Comparison of ENCODE assay signal across 16 cellular contexts in the genomic region with DNA sequence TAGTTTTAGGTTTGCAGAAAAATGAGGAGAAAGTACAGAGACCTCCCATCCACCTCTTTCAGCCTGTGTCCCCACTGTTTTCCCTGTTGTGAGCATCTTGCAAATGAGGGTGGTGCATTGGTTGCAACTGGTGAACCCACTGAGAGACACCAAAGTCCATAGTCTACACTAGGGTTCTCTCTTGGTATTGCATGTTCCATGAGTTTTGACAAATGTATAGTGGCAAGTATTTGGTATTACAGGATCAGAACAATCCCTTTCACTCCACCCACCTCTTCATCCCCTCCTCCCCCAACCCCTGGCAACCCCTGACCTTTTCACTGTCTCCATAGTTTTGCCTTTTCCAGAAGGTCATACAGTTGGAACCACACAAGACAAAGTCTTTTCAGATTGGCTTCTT. TPM values are rescaled to one million over a fixed set of nuclear protein-coding genes. Genes with fewer than 3 reads are reported as not detected.
DNase-seq lines count a peak whose midpoint lies in the region; ATAC-seq and TF ChIP-seq lines count a peak whose summit lies in the region.
"Had no signal": no experiment of that assay in that cellular context is flagged by ENCODE, and none has a peak within 500 bp of the region (broad histone marks: within the 10 kb centered on the region; RNA-seq: fewer than 3 reads in every experiment).

No MANE protein-coding gene starts in this region.

- DNase-seq in CD4-positive, CD25-positive, alpha-beta regulatory T cell: no peak
- DNase-seq in CD8-positive, alpha-beta T cell: no peak
- DNase-seq in activated CD8-positive, alpha-beta T cell treated with anti-CD3 and anti-CD28 coated beads for 36 hours: no peak
- DNase-seq in natural killer cell: no peak
- DNase-seq in midbrain (lab: John Stamatoyannopoulos, UW): no peak
- no peak for DNase-seq in stimulated activated CD4-positive, alpha-beta T cell treated with anti-CD3 and anti-CD28 coated beads, Interleukin-4, amount 100 ng/mL, for 1 hour
- no peak for DNase-seq in spleen
- DNase-seq: DND-41; HCEC 1CT; MV-4-11; NCI-H1417 treated with DMSO at 0.1 percent for 48 hours; NCI-H1930; NCI-H446; NK-92 treated with Interleukin-12 subunit alpha and Interleukin-12 subunit beta, amount 100 ng/mL, for 24 hours; SHP77 treated with DMSO at 0.1 percent for 48 hours had no signal

- H3K9me3 ChIP-seq in CD4-positive, CD25-positive, alpha-beta regulatory T cell (ENCODE audit: control insufficient read depth in 2 of 2, low read length in 2 of 2): no peaks in the 10 kb centered on the region
- no peaks in the 10 kb centered on the region for H3K9me3 ChIP-seq in CD8-positive, alpha-beta T cell (ENCODE audit: low read length)
- H3K9me3 ChIP-seq in spleen: no peaks in the 10 kb centered on the region

- TF ChIP-seq CTCF in CD8-positive, alpha-beta T cell (IDR thresholded peaks at IDR 0.05): no peak
- no peak for TF ChIP-seq CTCF in activated CD8-positive, alpha-beta T cell treated with anti-CD3 and anti-CD28 coated beads for 36 hours (IDR thresholded peaks at IDR 0.05)
- TF ChIP-seq CTCF in natural killer cell (IDR thresholded peaks at IDR 0.05) (no peak), spleen (IDR thresholded peaks at IDR 0.05 in 8 of 11, conservative IDR thresholded peaks at IDR 0.05 in 3 of 11) (no peak)

- POLR2A ChIA-PET in CD8-positive, alpha-beta T cell (lab: Charles Lee): interaction anchor here (0.9 kb wide), 1 partner anchor 31 kb away, joined by 5 read pairs; no protein-coding TSS in a partner anchor
- POLR2A ChIA-PET in activated CD8-positive, alpha-beta T cell treated with anti-CD3 and anti-CD28 coated beads for 36 hours (lab: Charles Lee): no interaction called here

- TF ChIP-seq POLR2A in spleen (IDR thresholded peaks at IDR 0.05): no peak

- H3K36me3 ChIP-seq in CD4-positive, CD25-positive, alpha-beta regulatory T cell (ENCODE audit: control insufficient read depth, insufficient read depth, low read length): peaks cover 66% of the 10 kb centered on the region
- H3K36me3 ChIP-seq in CD8-positive, alpha-beta T cell (ENCODE audit: insufficient read depth, low read length): no peaks in the 10 kb centered on the region
- H3K36me3 ChIP-seq in spleen: peaks cover 0 to 12% (median 0%) of the 10 kb centered on the region in 6 donors

- H3K27me3 ChIP-seq in CD4-positive, CD25-positive, alpha-beta regulatory T cell (ENCODE audit: control insufficient read depth, insufficient read depth, low read length): no peaks in the 10 kb centered on the region
- H3K27me3 ChIP-seq in CD8-positive, alpha-beta T cell (ENCODE audit: insufficient read depth, low read length): no peaks in the 10 kb centered on the region
- no peaks in the 10 kb centered on the region for H3K27me3 ChIP-seq in spleen (replicated peaks in 1 of 7)

- peak overlapping the region in 1 of 4 donors; percentile 16 for H3K4me3 Mint-ChIP-seq in CD4-positive, CD25-positive, alpha-beta regulatory T cell
- no peak overlapping the region for H3K4me3 Mint-ChIP-seq in CD8-positive, alpha-beta T cell
- H3K4me3 Mint-ChIP-seq in activated CD8-positive, alpha-beta T cell treated with anti-CD3 and anti-CD28 coated beads for 36 hours: no peak overlapping the region
- H3K4me3 Mint-ChIP-seq in natural killer cell: peak overlapping the region; percentile 84

- CTCF ChIA-PET in CD8-positive, alpha-beta T cell (lab: Charles Lee): no interaction called here
- CTCF ChIA-PET in activated CD8-positive, alpha-beta T cell treated with anti-CD3 and anti-CD28 coated beads for 36 hours (lab: Charles Lee): interaction anchor here (1.6 kb wide), 1 partner anchor 23 kb away, joined by 5 read pairs; no protein-coding TSS in a partner anchor

- ATAC-seq in CD4-positive, CD25-positive, alpha-beta regulatory T cell (ENCODE audit: low read depth in 2 of 2): no peak
- ATAC-seq in CD8-positive, alpha-beta T cell: peak; percentile 58
- ATAC-seq in activated CD8-positive, alpha-beta T cell treated with anti-CD3 and anti-CD28 coated beads for 36 hours: peak; percentile 64
- peak; percentile 36 to 45 (median 43) for ATAC-seq in natural killer cell

- peaks cover 0 to 1% (median 0%) of the 10 kb centered on the region in 7 donors for H3K9me3 Mint-ChIP-seq in CD4-positive, CD25-positive, alpha-beta regulatory T cell
- no peaks in the 10 kb centered on the region for H3K9me3 Mint-ChIP-seq in CD8-positive, alpha-beta T cell
- peaks cover 12% of the 10 kb centered on the region for H3K9me3 Mint-ChIP-seq in activated CD8-positive, alpha-beta T cell treated with anti-CD3 and anti-CD28 coated beads for 36 hours
- H3K9me3 Mint-ChIP-seq in natural killer cell: no peaks in the 10 kb centered on the region

- H3K27me3 Mint-ChIP-seq in CD4-positive, CD25-positive, alpha-beta regulatory T cell: no peaks in the 10 kb centered on the region
- H3K27me3 Mint-ChIP-seq in CD8-positive, alpha-beta T cell (ENCODE audit: low read depth): no peaks in the 10 kb centered on the region
- H3K27me3 Mint-ChIP-seq in activated CD8-positive, alpha-beta T cell treated with anti-CD3 and anti-CD28 coated beads for 36 hours: no peaks in the 10 kb centered on the region
- no peaks in the 10 kb centered on the region for H3K27me3 Mint-ChIP-seq in natural killer cell (ENCODE audit: low read depth in 2 of 2)

- H3K27ac ChIP-seq in CD4-positive, CD25-positive, alpha-beta regulatory T cell (ENCODE audit: insufficient read depth, low read length, poor library complexity, severe bottlenecking): peak overlapping the region; percentile 30
- no peak overlapping the region for H3K27ac ChIP-seq in CD8-positive, alpha-beta T cell (ENCODE audit: low read depth, low read length)
- no peak overlapping the region for H3K27ac ChIP-seq in spleen
- H3K27ac ChIP-seq: HL-60 had no signal

- H3K27ac Mint-ChIP-seq in CD4-positive, CD25-positive, alpha-beta regulatory T cell: peak overlapping the region in 2 of 3 donors; percentile 33 to 47
- H3K27ac Mint-ChIP-seq in CD8-positive, alpha-beta T cell: peak overlapping the region; percentile 52
- H3K27ac Mint-ChIP-seq in activated CD8-positive, alpha-beta T cell treated with anti-CD3 and anti-CD28 coated beads for 36 hours: peak overlapping the region; percentile 28
- peak overlapping the region; percentile 96 to 98 for H3K27ac Mint-ChIP-seq in natural killer cell

- peaks cover 33% of the 10 kb centered on the region for H3K4me1 ChIP-seq in CD4-positive, CD25-positive, alpha-beta regulatory T cell (ENCODE audit: control insufficient read depth, insufficient read depth, low read length, poor library complexity, severe bottlenecking)
- H3K4me1 ChIP-seq in CD8-positive, alpha-beta T cell (ENCODE audit: insufficient read depth, low read length): peaks cover 36% of the 10 kb centered on the region
- H3K4me1 ChIP-seq in spleen: peaks cover 0 to 72% (median 20%) of the 10 kb centered on the region in 6 donors

- H3K36me3 Mint-ChIP-seq in CD4-positive, CD25-positive, alpha-beta regulatory T cell: peaks cover 56% of the 10 kb centered on the region
- peaks cover 79% of the 10 kb centered on the region for H3K36me3 Mint-ChIP-seq in CD8-positive, alpha-beta T cell
- peaks cover 42% of the 10 kb centered on the region for H3K36me3 Mint-ChIP-seq in activated CD8-positive, alpha-beta T cell treated with anti-CD3 and anti-CD28 coated beads for 36 hours (ENCODE audit: low read depth)
- no peaks in the 10 kb centered on the region for H3K36me3 Mint-ChIP-seq in natural killer cell

- H3K4me3 ChIP-seq in CD4-positive, CD25-positive, alpha-beta regulatory T cell (ENCODE audit: low read depth, low read length): no peak overlapping the region
- H3K4me3 ChIP-seq in CD8-positive, alpha-beta T cell (ENCODE audit: low read depth, low read length): no peak overlapping the region
- H3K4me3 ChIP-seq in spleen: no peak overlapping the region

- intact Hi-C loops in CD8-positive, alpha-beta T cell (cut with DNase I, micrococcal nuclease): no loop called here
- intact Hi-C loops in activated CD8-positive, alpha-beta T cell treated with anti-CD3 and anti-CD28 coated beads for 36 hours (cut with micrococcal nuclease): no loop called here
- intact Hi-C loops in natural killer cell (cut with micrococcal nuclease): loop anchor here (5.0 kb wide), 1 partner anchor 41 kb away; no protein-coding TSS in a partner anchor
- intact Hi-C loops in spleen (cut with DNase I; ENCODE audit: low total_unique reads): no loop called here

- H3K4me1 Mint-ChIP-seq in CD4-positive, CD25-positive, alpha-beta regulatory T cell: peaks cover 16 to 82% (median 65%) of the 10 kb centered on the region in 4 donors
- H3K4me1 Mint-ChIP-seq in CD8-positive, alpha-beta T cell (ENCODE audit: low read depth): peaks cover 79% of the 10 kb centered on the region
- H3K4me1 Mint-ChIP-seq in activated CD8-positive, alpha-beta T cell treated with anti-CD3 and anti-CD28 coated beads for 36 hours (ENCODE audit: low read depth): peaks cover 63% of the 10 kb centered on the region
- peaks cover 88 to 92% of the 10 kb centered on the region in 2 donors for H3K4me1 Mint-ChIP-seq in natural killer cell

RNA-seq across cellular contexts. Expression of a gene that starts 20.1 kb away (rescaled TPM):
- 90.3 TPM for total RNA-seq in CD4-positive, CD25-positive, alpha-beta regulatory T cell
- 10 to 100 TPM; 15.9 to 22.1 (median 17.6) TPM for polyA plus RNA-seq in CD4-positive, CD25-positive, alpha-beta regulatory T cell
- 10 to 100 TPM; 15.3 to 16.3 TPM for total RNA-seq in CD8-positive, alpha-beta T cell
- total RNA-seq in activated CD8-positive, alpha-beta T cell treated with anti-CD3 and anti-CD28 coated beads for 36 hours: 10 to 100 TPM; 10.9 to 11.9 TPM
- total RNA-seq in natural killer cell (10 to 100 TPM; 24.8 to 42.0 (median 40.2) TPM), spleen (10 to 100 TPM in 5 of 7 donors, 1 to 10 TPM in 2; 7.8 to 29.2 (median 14.6) TPM)
- 1 to 10 TPM; 1.2 to 3.5 (median 1.7) TPM for polyA plus RNA-seq in spleen

Comparison
In these comparisons a context has a peak if more than half of its experiments do, and no peak if none do; other contexts are left out.
1. ATAC-seq: peak in CD8-positive, alpha-beta T cell (single experiment), activated CD8-positive, alpha-beta T cell treated with anti-CD3 and anti-CD28 coated beads for 36 hours (single experiment) and natural killer cell (3 of 3); none in CD4-positive, CD25-positive, alpha-beta regulatory T cell (0 of 2).
2. H3K27ac Mint-ChIP-seq: peak in every context shown above with its lines; median percentile 97 in natural killer cell; 52 in CD8-positive, alpha-beta T cell; 40 in CD4-positive, CD25-positive, alpha-beta regulatory T cell; 28 in activated CD8-positive, alpha-beta T cell treated with anti-CD3 and anti-CD28 coated beads for 36 hours.